In the genomic region with DNA sequence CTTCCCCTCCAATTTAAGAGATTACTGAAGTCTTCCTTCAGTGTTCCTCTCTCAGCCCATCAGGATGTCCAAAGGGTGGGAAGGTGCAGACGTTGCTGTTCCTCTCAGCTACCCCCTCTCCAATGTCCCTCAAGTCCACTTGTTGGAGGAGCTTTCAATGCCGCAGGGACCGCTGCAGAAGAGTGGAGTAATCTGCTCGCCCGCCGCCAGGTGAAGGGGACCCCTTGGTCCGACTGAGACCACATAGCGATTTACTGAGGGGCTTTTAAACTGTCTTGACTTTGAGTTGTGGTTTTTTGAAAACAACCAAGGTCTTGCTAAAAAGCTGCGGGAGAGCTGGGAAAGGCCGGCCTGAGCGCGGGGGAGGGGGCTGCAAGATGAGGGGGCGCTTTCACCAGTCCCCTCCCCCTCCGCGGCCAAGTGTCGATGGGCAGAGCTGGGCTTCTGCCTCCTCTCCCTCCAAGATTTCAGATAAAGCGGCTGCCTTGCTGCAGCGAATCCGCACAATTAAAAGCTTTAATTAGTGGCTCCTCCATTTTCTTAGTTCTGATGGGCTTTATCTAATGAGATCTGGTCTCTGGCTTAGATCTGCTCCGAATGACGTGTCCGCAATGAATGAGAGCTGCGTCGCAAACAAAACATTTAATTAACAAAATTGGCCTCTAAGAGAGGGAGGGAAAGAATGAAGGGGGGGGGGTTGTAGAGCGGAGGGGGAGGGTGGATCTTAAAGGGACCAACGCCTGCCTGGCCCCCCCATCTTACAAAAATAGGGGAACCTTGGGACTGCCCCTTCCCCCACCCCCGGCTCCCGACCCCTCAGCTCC, we compare ENCODE assay signal across 1 cellular context.
TF ChIP-seq lines count a peak whose summit lies in the region.

No MANE protein-coding gene starts in this region.

TF ChIP-seq in K562, 482 proteins besides CTCF, POLR2A, EP300 and RAD21:
- TF ChIP-seq MTF1 (CRISPR knock-in tag; IDR thresholded peaks at IDR 0.05; ENCODE audit: borderline replicate concordance) (no peak), ZNF146 (CRISPR knock-in tag; IDR thresholded peaks at IDR 0.05; ENCODE audit: unreplicated experiment) (no peak), NFXL1 (CRISPR knock-in tag; IDR thresholded peaks at IDR 0.05) (no peak), FOXK1 (CRISPR knock-in tag; IDR thresholded peaks at IDR 0.05; ENCODE audit: borderline replicate concordance) (no peak), ZNF174 (CRISPR knock-in tag; IDR thresholded peaks at IDR 0.05) (no peak), YY1 (IDR thresholded peaks at IDR 0.05; ENCODE audit: borderline replicate concordance in 1 of 3, control insufficient read depth in 1 of 3, extremely low read depth in 1 of 3, insufficient read depth in 3 of 3, insufficient read length in 1 of 3, insufficient replicate concordance in 2 of 3, low read depth in 1 of 3, low read length in 2 of 3) (no peak), SAP30 (IDR thresholded peaks at IDR 0.05; ENCODE audit: borderline replicate concordance, insufficient read depth, low read depth, low read length, poor library complexity, severe bottlenecking) (no peak), HDAC1 (IDR thresholded peaks at IDR 0.05) (no peak), ETV5 (CRISPR knock-in tag; IDR thresholded peaks at IDR 0.05; ENCODE audit: low read depth) (0 out of 2 replicates have a peak, but pooled peaks have one; percentile 35), ZC3H8 (IDR thresholded peaks at IDR 0.05) (no peak), EP400 (IDR thresholded peaks at IDR 0.05) (no peak), RBBP5 (IDR thresholded peaks at IDR 0.05; ENCODE audit: borderline replicate concordance, insufficient read depth, low read length, poor library complexity, severe bottlenecking) (peak; percentile 12), PCBP1 (IDR thresholded peaks at IDR 0.05; ENCODE audit: low read depth, low read length, poor library complexity, severe bottlenecking) (no peak), SMARCA4 (IDR thresholded peaks at IDR 0.05) (peak; percentile 31; the same call in 1 of the 2 replicates), ZBTB7A (IDR thresholded peaks at IDR 0.05; ENCODE audit: borderline replicate concordance, control insufficient read depth, low read depth, low read length) (peak; percentile 54), EGR1 (conservative IDR thresholded peaks at IDR 0.05) (peak; percentile 68), GTF2E2 (tag; IDR thresholded peaks at IDR 0.05) (no peak; the same call in 1 of the 2 replicates)
- TF ChIP-seq, protein P1, sequence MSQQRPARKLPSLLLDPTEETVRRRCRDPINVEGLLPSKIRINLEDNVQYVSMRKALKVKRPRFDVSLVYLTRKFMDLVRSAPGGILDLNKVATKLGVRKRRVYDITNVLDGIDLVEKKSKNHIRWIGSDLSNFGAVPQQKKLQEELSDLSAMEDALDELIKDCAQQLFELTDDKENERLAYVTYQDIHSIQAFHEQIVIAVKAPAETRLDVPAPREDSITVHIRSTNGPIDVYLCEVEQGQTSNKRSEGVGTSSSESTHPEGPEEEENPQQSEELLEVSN (IDR thresholded peaks at IDR 0.05; ENCODE audit: borderline replicate concordance in 1 of 2, extremely low read depth in 1 of 2, insufficient read depth in 1 of 2, insufficient read length in 1 of 2, low read depth in 1 of 2, low read length in 1 of 2, poor library complexity in 1 of 2, severe bottlenecking in 1 of 2), result peak in 1 of 2 experiments; percentile 27
- TF ChIP-seq, protein P2, sequence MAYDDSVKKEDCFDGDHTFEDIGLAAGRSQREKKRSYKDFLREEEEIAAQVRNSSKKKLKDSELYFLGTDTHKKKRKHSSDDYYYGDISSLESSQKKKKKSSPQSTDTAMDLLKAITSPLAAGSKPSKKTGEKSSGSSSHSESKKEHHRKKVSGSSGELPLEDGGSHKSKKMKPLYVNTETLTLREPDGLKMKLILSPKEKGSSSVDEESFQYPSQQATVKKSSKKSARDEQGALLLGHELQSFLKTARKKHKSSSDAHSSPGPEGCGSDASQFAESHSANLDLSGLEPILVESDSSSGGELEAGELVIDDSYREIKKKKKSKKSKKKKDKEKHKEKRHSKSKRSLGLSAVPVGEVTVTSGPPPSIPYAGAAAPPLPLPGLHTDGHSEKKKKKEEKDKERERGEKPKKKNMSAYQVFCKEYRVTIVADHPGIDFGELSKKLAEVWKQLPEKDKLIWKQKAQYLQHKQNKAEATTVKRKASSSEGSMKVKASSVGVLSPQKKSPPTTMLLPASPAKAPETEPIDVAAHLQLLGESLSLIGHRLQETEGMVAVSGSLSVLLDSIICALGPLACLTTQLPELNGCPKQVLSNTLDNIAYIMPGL (CRISPR knock-in tag; IDR thresholded peaks at IDR 0.05), result 0 out of 2 replicates have a peak, but pooled peaks have one; percentile 14
- TF ChIP-seq, protein P3, sequence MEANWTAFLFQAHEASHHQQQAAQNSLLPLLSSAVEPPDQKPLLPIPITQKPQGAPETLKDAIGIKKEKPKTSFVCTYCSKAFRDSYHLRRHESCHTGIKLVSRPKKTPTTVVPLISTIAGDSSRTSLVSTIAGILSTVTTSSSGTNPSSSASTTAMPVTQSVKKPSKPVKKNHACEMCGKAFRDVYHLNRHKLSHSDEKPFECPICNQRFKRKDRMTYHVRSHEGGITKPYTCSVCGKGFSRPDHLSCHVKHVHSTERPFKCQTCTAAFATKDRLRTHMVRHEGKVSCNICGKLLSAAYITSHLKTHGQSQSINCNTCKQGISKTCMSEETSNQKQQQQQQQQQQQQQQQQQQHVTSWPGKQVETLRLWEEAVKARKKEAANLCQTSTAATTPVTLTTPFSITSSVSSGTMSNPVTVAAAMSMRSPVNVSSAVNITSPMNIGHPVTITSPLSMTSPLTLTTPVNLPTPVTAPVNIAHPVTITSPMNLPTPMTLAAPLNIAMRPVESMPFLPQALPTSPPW (CRISPR knock-in tag; IDR thresholded peaks at IDR 0.05), result peak; percentile 94
- TF ChIP-seq, protein P4, sequence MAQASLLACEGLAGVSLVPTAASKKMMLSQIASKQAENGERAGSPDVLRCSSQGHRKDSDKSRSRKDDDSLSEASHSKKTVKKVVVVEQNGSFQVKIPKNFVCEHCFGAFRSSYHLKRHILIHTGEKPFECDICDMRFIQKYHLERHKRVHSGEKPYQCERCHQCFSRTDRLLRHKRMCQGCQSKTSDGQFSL (CRISPR knock-in tag; IDR thresholded peaks at IDR 0.05), result no peak; the same call in 1 of the 2 replicates
- TF ChIP-seq, protein P4 (tag; IDR thresholded peaks at IDR 0.05), result peak in 1 of 2 experiments; percentile 98; a peak in 2 of 4 replicates
- TF ChIP-seq, protein P5, sequence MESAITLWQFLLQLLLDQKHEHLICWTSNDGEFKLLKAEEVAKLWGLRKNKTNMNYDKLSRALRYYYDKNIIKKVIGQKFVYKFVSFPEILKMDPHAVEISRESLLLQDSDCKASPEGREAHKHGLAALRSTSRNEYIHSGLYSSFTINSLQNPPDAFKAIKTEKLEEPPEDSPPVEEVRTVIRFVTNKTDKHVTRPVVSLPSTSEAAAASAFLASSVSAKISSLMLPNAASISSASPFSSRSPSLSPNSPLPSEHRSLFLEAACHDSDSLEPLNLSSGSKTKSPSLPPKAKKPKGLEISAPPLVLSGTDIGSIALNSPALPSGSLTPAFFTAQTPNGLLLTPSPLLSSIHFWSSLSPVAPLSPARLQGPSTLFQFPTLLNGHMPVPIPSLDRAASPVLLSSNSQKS (CRISPR knock-in tag; IDR thresholded peaks at IDR 0.05), result no peak
- TF ChIP-seq, protein P6, sequence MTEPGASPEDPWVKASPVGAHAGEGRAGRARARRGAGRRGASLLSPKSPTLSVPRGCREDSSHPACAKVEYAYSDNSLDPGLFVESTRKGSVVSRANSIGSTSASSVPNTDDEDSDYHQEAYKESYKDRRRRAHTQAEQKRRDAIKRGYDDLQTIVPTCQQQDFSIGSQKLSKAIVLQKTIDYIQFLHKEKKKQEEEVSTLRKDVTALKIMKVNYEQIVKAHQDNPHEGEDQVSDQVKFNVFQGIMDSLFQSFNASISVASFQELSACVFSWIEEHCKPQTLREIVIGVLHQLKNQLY (CRISPR knock-in tag; conservative IDR thresholded peaks at IDR 0.05), result no peak
- TF ChIP-seq, protein P7, sequence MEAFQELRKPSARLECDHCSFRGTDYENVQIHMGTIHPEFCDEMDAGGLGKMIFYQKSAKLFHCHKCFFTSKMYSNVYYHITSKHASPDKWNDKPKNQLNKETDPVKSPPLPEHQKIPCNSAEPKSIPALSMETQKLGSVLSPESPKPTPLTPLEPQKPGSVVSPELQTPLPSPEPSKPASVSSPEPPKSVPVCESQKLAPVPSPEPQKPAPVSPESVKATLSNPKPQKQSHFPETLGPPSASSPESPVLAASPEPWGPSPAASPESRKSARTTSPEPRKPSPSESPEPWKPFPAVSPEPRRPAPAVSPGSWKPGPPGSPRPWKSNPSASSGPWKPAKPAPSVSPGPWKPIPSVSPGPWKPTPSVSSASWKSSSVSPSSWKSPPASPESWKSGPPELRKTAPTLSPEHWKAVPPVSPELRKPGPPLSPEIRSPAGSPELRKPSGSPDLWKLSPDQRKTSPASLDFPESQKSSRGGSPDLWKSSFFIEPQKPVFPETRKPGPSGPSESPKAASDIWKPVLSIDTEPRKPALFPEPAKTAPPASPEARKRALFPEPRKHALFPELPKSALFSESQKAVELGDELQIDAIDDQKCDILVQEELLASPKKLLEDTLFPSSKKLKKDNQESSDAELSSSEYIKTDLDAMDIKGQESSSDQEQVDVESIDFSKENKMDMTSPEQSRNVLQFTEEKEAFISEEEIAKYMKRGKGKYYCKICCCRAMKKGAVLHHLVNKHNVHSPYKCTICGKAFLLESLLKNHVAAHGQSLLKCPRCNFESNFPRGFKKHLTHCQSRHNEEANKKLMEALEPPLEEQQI (IDR thresholded peaks at IDR 0.05), result no peak
- TF ChIP-seq, protein P8, sequence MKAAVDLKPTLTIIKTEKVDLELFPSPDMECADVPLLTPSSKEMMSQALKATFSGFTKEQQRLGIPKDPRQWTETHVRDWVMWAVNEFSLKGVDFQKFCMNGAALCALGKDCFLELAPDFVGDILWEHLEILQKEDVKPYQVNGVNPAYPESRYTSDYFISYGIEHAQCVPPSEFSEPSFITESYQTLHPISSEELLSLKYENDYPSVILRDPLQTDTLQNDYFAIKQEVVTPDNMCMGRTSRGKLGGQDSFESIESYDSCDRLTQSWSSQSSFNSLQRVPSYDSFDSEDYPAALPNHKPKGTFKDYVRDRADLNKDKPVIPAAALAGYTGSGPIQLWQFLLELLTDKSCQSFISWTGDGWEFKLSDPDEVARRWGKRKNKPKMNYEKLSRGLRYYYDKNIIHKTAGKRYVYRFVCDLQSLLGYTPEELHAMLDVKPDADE (conservative IDR thresholded peaks at IDR 0.05; ENCODE audit: control insufficient read depth, low read depth, low read length), result 0 out of 2 replicates have a peak, but pooled peaks have one; percentile 8
